In the genomic region with DNA sequence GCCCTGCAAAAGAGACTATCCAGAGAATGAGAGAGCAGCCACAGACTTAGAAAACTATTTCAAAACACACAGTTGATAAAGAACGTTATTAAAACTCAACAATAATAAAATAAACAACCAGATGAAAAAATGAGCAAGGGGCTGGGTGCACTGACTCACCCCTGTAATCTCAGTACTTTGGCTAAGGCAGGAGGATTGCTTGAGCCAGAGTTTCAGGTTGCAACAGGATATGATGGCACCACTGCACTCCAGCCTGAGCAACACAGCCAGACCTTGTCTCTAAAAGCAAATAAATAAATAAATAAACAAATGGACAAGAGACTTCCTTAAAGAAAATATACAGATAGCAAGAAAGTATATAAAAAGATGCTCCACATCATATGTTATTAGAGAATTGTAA, we compare ENCODE assay signal across 26 cellular contexts.
DNase-seq lines count a peak whose midpoint lies in the region; ATAC-seq and TF ChIP-seq lines count a peak whose summit lies in the region.
"Had no signal": no experiment of that assay in that cellular context is flagged by ENCODE, and none has a peak within 500 bp of the region (broad histone marks: within the 10 kb centered on the region; RNA-seq: fewer than 3 reads in every experiment).

No MANE protein-coding gene starts in this region.

- H3K27ac ChIP-seq in PC-3 (ENCODE audit: low read length), result no peak overlapping the region
- H3K27ac ChIP-seq: 22Rv1, PC-9, SJSA1 had no signal

- H3K36me3 ChIP-seq in PC-3 (ENCODE audit: low read depth, low read length), result no peaks in the 10 kb centered on the region
- H3K36me3 ChIP-seq: BE2C, SJSA1 had no signal

- ATAC-seq in PC-3 (peak; percentile 60; the same call in 1 of the 2 replicates), GM21737 (IDR thresholded peaks at IDR 0.05; ENCODE audit: unreplicated experiment) (no peak)
- ATAC-seq: GM12878 had no signal

- intact Hi-C loops in PC-3 (cut with micrococcal nuclease), result no loop called here

- H3K4me3 ChIP-seq in PC-3 (ENCODE audit: low read length) (no peak overlapping the region), astrocyte of the spinal cord (ENCODE audit: low read depth, low read length) (no peak overlapping the region)
- H3K4me3 ChIP-seq: GM12878, PC-9, SJSA1 had no signal

- H3K9me2 ChIP-seq in PC-3 (replicated peaks; ENCODE audit: low read length), result no peaks in the 10 kb centered on the region

- no TSS peak for BruUV-seq in PC-3 (replicated peaks; lab: Mats Ljungman, UMichigan)

- CTCF ChIA-PET in PC-3 (lab: Charles Lee), result no interaction called here

- no peak overlapping the region for H2AFZ ChIP-seq in PC-3 (ENCODE audit: low read length)
- H2AFZ ChIP-seq: PC-9 had no signal

- no peaks in the 10 kb centered on the region for H3K9me3 ChIP-seq in PC-3 (ENCODE audit: low read length)
- H3K9me3 ChIP-seq: BE2C, SJSA1 had no signal

- no peaks in the 10 kb centered on the region for H4K20me1 ChIP-seq in PC-3 (ENCODE audit: low read length)

- H3K4me2 ChIP-seq in PC-3 (ENCODE audit: low read length), result no peak overlapping the region
- H3K4me2 ChIP-seq: PC-9 had no signal

- peaks cover 3% of the 10 kb centered on the region for H3K27me3 ChIP-seq in PC-3 (ENCODE audit: low read length)
- H3K27me3 ChIP-seq: BE2C, SJSA1 had no signal

- DNase-seq in DMS53 (lab: John Stamatoyannopoulos, UW), result peak; percentile 12
- no peak for DNase-seq in DMS53 treated with DMSO at 0.1 percent for 48 hours (lab: John Stamatoyannopoulos, UW; ENCODE audit: unreplicated experiment)
- DNase-seq in PC-3, result peak; percentile 31
- peak; percentile 10 for DNase-seq in astrocyte of the spinal cord (ENCODE audit: low read depth, low spot score)
- DNase-seq in iris pigment epithelial cell (ENCODE audit: low read depth), result peak; percentile 15
- DNase-seq in NCI-H446 (lab: John Stamatoyannopoulos, UW), result no peak
- DNase-seq in NCI-H526 treated with DMSO at 0.1 percent for 48 hours (lab: John Stamatoyannopoulos, UW), result no peak
- DNase-seq: ACHN; BE2C; Calu3; CD8-positive, alpha-beta memory T cell; KBM-7; MM.1S; NCI-H1694; NCI-H2029 treated with DMSO at 0.1 percent for 48 hours; NCI-H2171; NCI-H226; NCI-H510A treated with DMSO at 0.1 percent for 48 hours; NCI-H774; NK-92 treated with Interleukin-12 subunit alpha and Interleukin-12 subunit beta, amount 100 ng/mL, for 24 hours; PC-9; Right ventricle myocardium superior had no signal

- no peaks in the 10 kb centered on the region for H3F3A ChIP-seq in PC-3 (ENCODE audit: low read length, unreplicated experiment)

- no peaks in the 10 kb centered on the region for H3K79me2 ChIP-seq in PC-3 (ENCODE audit: low read length)

- no peak overlapping the region for H3K9ac ChIP-seq in PC-3 (ENCODE audit: low read length)

- no peak for TF ChIP-seq CTCF in PC-3 (conservative IDR thresholded peaks at IDR 0.05; ENCODE audit: low read depth, low read length)
- no peak for TF ChIP-seq CTCF in astrocyte of the spinal cord (IDR thresholded peaks at IDR 0.05; ENCODE audit: low read depth, low read length)

- H3K4me1 ChIP-seq in PC-3 (ENCODE audit: insufficient read depth, low read length), result no peaks in the 10 kb centered on the region
- H3K4me1 ChIP-seq: BE2C, SJSA1 had no signal

- in situ Hi-C loops in astrocyte of the spinal cord (cut with HindIII; ENCODE audit: low sequenced_read_pairs), result no loop called here

- POLR2A ChIA-PET in PC-3 (lab: Charles Lee; ENCODE audit: unreplicated experiment), result no interaction called here

Comparison
In these comparisons a context has a peak if more than half of its experiments do, and no peak if none do; other contexts are left out.
1. DNase-seq: peak in DMS53 (single experiment), PC-3 (single experiment), astrocyte of the spinal cord (single experiment) and iris pigment epithelial cell (single experiment); none in DMS53 treated with DMSO at 0.1 percent for 48 hours (single experiment), NCI-H446 (0 of 2) and NCI-H526 treated with DMSO at 0.1 percent for 48 hours (single experiment).